1 cellular context compared by ENCODE assay signal in genomic region chr1:176073524-176074157, GRCh38.
TF ChIP-seq lines count a peak whose summit lies in the region.

No MANE protein-coding gene starts in this region.

TF ChIP-seq in HEK293, 187 proteins besides CTCF, POLR2A, EP300 and RAD21 (continued from another document):
- TF ChIP-seq, protein P1, sequence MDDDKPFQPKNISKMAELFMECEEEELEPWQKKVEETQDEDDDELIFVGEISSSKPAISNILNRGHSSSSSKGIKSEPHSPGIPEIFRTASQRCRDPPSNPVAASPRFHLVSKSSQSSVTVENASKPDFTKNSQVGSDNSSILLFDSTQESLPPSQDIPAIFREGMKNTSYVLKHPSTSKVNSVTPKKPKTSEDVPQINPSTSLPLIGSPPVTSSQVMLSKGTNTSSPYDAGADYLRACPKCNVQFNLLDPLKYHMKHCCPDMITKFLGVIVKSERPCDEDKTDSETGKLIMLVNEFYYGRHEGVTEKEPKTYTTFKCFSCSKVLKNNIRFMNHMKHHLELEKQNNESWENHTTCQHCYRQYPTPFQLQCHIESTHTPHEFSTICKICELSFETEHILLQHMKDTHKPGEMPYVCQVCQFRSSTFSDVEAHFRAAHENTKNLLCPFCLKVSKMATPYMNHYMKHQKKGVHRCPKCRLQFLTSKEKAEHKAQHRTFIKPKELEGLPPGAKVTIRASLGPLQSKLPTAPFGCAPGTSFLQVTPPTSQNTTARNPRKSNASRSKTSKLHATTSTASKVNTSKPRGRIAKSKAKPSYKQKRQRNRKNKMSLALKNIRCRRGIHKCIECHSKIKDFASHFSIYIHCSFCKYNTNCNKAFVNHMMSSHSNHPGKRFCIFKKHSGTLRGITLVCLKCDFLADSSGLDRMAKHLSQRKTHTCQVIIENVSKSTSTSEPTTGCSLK (tag by site-specific recombination; IDR thresholded peaks at IDR 0.05), result no peak
- TF ChIP-seq ZNF2 (tag by site-specific recombination; IDR thresholded peaks at IDR 0.05) (0 out of 2 replicates have a peak, but pooled peaks have one; percentile 23), ZBTB21 (tag by site-specific recombination; IDR thresholded peaks at IDR 0.05) (no peak), ZNF654 (tag by site-specific recombination; IDR thresholded peaks at IDR 0.05; ENCODE audit: low read depth) (peak; percentile 95)
- TF ChIP-seq, protein P2, sequence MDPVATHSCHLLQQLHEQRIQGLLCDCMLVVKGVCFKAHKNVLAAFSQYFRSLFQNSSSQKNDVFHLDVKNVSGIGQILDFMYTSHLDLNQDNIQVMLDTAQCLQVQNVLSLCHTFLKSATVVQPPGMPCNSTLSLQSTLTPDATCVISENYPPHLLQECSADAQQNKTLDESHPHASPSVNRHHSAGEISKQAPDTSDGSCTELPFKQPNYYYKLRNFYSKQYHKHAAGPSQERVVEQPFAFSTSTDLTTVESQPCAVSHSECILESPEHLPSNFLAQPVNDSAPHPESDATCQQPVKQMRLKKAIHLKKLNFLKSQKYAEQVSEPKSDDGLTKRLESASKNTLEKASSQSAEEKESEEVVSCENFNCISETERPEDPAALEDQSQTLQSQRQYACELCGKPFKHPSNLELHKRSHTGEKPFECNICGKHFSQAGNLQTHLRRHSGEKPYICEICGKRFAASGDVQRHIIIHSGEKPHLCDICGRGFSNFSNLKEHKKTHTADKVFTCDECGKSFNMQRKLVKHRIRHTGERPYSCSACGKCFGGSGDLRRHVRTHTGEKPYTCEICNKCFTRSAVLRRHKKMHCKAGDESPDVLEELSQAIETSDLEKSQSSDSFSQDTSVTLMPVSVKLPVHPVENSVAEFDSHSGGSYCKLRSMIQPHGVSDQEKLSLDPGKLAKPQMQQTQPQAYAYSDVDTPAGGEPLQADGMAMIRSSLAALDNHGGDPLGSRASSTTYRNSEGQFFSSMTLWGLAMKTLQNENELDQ (tag by site-specific recombination; IDR thresholded peaks at IDR 0.05; ENCODE audit: low read depth), result no peak
- TF ChIP-seq, protein P3, sequence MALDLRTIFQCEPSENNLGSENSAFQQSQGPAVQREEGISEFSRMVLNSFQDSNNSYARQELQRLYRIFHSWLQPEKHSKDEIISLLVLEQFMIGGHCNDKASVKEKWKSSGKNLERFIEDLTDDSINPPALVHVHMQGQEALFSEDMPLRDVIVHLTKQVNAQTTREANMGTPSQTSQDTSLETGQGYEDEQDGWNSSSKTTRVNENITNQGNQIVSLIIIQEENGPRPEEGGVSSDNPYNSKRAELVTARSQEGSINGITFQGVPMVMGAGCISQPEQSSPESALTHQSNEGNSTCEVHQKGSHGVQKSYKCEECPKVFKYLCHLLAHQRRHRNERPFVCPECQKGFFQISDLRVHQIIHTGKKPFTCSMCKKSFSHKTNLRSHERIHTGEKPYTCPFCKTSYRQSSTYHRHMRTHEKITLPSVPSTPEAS (tag by site-specific recombination; IDR thresholded peaks at IDR 0.05), result no peak
- TF ChIP-seq, protein P4, sequence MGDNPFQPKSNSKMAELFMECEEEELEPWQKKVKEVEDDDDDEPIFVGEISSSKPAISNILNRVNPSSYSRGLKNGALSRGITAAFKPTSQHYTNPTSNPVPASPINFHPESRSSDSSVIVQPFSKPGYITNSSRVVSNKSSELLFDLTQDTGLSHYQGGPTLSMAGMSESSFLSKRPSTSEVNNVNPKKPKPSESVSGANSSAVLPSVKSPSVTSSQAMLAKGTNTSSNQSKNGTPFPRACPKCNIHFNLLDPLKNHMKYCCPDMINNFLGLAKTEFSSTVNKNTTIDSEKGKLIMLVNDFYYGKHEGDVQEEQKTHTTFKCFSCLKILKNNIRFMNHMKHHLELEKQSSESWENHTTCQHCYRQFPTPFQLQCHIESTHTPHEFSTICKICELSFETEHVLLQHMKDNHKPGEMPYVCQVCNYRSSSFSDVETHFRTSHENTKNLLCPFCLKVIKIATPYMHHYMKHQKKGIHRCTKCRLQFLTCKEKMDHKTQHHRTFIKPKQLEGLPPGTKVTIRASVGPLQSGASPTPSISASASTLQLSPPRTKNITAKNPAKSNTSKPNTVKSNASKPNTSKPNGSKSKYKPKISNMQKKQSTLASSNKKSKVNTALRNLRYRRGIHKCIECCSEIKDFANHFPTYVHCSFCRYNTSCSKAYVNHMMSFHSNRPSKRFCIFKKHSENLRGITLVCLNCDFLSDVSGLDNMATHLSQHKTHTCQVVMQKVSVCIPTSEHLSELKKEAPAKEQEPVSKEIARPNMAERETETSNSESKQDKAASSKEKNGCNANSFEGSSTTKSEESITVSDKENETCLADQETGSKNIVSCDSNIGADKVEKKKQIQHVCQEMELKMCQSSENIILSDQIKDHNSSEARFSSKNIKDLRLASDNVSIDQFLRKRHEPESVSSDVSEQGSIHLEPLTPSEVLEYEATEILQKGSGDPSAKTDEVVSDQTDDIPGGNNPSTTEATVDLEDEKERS (tag by site-specific recombination; IDR thresholded peaks at IDR 0.05), result no peak
- TF ChIP-seq, protein P5, sequence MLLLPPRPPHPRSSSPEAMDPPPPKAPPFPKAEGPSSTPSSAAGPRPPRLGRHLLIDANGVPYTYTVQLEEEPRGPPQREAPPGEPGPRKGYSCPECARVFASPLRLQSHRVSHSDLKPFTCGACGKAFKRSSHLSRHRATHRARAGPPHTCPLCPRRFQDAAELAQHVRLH (tag by site-specific recombination; IDR thresholded peaks at IDR 0.05), result no peak
